Comparison of ENCODE assay signal across 8 cellular contexts in the genomic region with DNA sequence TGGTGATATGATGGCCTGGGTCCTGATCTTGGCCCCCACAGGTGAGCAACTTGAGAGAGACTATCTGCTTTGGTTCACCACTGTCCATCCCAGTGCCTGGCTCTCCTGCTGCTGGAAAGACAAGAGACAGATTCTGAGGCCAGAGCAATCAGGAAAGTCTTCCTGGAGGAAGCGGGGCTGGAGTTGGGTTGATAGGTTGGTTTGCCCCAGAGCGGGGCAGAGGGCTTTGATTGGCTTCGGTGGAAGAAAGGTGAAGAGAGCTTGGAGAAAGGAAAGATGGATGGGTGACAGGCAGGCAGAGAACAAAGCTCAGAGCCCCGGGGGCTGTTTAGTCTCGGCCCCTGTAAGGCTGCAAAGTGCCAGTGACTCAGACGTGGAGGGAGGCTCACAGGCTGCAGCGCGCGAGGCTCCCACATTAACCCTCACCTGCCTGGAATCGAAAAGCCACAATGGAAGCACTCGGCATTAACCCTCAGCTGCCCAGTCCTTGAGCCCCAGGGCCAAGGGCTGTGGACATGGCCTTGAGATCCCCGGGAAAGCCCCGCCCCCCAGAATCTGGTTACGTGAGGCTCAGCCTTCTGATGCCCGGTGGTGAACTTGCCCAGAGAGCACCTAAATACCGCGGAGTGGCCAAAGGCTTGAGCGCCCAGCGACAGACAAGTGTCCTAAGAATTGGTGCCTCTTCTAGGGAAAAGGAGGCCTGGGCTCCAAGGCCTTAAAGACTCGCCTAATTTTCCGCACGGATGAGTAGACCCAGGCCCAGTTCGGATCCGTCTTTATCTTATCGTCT. TPM values are rescaled to one million over a fixed set of nuclear protein-coding genes. Genes with fewer than 3 reads are reported as not detected.
DNase-seq lines count a peak whose midpoint lies in the region; ATAC-seq and TF ChIP-seq lines count a peak whose summit lies in the region.

No MANE protein-coding gene starts in this region.

- H3K36me3 Mint-ChIP-seq in activated T-helper 17 cell treated with anti-CD3 and anti-CD28 coated beads, Interleukin-2, amount 50 U/mL, for 72 hours (ENCODE audit: low read depth): no peaks in the 10 kb centered on the region

- no peak overlapping the region for H3K27ac Mint-ChIP-seq in activated T-helper 17 cell treated with anti-CD3 and anti-CD28 coated beads, Interleukin-2, amount 50 U/mL, for 72 hours

- no peaks in the 10 kb centered on the region for H3K4me1 Mint-ChIP-seq in activated T-helper 17 cell treated with anti-CD3 and anti-CD28 coated beads, Interleukin-2, amount 50 U/mL, for 72 hours

- H3K4me1 ChIP-seq in ACC112 (ENCODE audit: control insufficient read depth, insufficient read depth, low read length, unreplicated experiment): peaks cover 11% of the 10 kb centered on the region
- no peaks in the 10 kb centered on the region; the same call in 1 of the 2 replicates for H3K4me1 ChIP-seq in HEK293 (ENCODE audit: control insufficient read depth, insufficient read depth, low read length)

- no peak overlapping the region for H3K27ac ChIP-seq in ACC112 (ENCODE audit: low read depth, low read length)
- peak overlapping the region; percentile 60; the same call in 1 of the 2 replicates for H3K27ac ChIP-seq in HEK293 (ENCODE audit: extremely low read depth, low read depth, low read length)

- no peak for TF ChIP-seq CTCF in HEK293 (tag by site-specific recombination; IDR thresholded peaks at IDR 0.05)
- TF ChIP-seq CTCF in retinal pigment epithelial cell (conservative IDR thresholded peaks at IDR 0.05; ENCODE audit: low read depth, low read length): no peak

- H2AFZ ChIP-seq in ACC112 (ENCODE audit: low read length, unreplicated experiment): peak overlapping the region; percentile 80

- no peaks in the 10 kb centered on the region for H3K36me3 ChIP-seq in ACC112 (ENCODE audit: insufficient read depth, low read length)
- no peaks in the 10 kb centered on the region for H3K36me3 ChIP-seq in HEK293 (ENCODE audit: control insufficient read depth in 2 of 2, insufficient read depth in 1 of 2, low read length in 2 of 2)

- ATAC-seq in activated T-helper 17 cell treated with anti-CD3 and anti-CD28 coated beads, Interleukin-2, amount 50 U/mL, for 72 hours (replicated peaks): no peak

- CTCF ChIA-PET in HEK293 (lab: Yijun Ruan, JAX): interaction anchor here (0.6 to 3.2 kb wide), 9 partner anchors 10 to 131 kb away, joined by 3 to 13 read pairs (median 4); a partner anchor contains a TSS

- DNase-seq in hepatic stellate cell (ENCODE audit: low spot score): peak; percentile 76
- no peak for DNase-seq in retinal pigment epithelial cell (ENCODE audit: low read depth)
- DNase-seq in LoVo (ENCODE audit: low spot score): no peak
- no peak for DNase-seq in middle frontal gyrus (ENCODE audit: extremely low spot score, low spot score)
- no peak for DNase-seq in NCI-H2196 treated with DMSO at 0.1 percent for 48 hours (lab: John Stamatoyannopoulos, UW; ENCODE audit: unreplicated experiment)

- POLR2A ChIA-PET in HEK293 (lab: Yijun Ruan, JAX): interaction anchor here (0.6 to 2.1 kb wide), 3 partner anchors 12 to 154 kb away, joined by 3 to 6 read pairs (median 4); a partner anchor contains a TSS

- H3K9me3 Mint-ChIP-seq in activated T-helper 17 cell treated with anti-CD3 and anti-CD28 coated beads, Interleukin-2, amount 50 U/mL, for 72 hours: no peaks in the 10 kb centered on the region

- H3K4me3 ChIP-seq in ACC112 (ENCODE audit: low read depth, low read length) (peak overlapping the region; percentile 86), HEK293 (ENCODE audit: low read depth, low read length) (peak overlapping the region; percentile 64), retinal pigment epithelial cell (ENCODE audit: low read length) (peak overlapping the region; percentile 49)

- H3K79me2 ChIP-seq in ACC112 (ENCODE audit: control insufficient read depth, insufficient read depth, low read length, unreplicated experiment): no peaks in the 10 kb centered on the region

- H3K9me3 ChIP-seq in HEK293 (ENCODE audit: control insufficient read depth, insufficient read depth, low read depth, low read length): no peaks in the 10 kb centered on the region

- peak overlapping the region; percentile 39 for H3K4me3 Mint-ChIP-seq in activated T-helper 17 cell treated with anti-CD3 and anti-CD28 coated beads, Interleukin-2, amount 50 U/mL, for 72 hours

- no peaks in the 10 kb centered on the region for H3K27me3 ChIP-seq in ACC112 (ENCODE audit: insufficient read depth, low read length)

- H3K27me3 Mint-ChIP-seq in activated T-helper 17 cell treated with anti-CD3 and anti-CD28 coated beads, Interleukin-2, amount 50 U/mL, for 72 hours: no peaks in the 10 kb centered on the region

TF ChIP-seq in HEK293, 187 proteins besides CTCF, POLR2A, EP300 and RAD21 (continues in another document):
- TF ChIP-seq ZNF514 (tag by site-specific recombination; IDR thresholded peaks at IDR 0.05) (no peak), ZNF596 (tag by site-specific recombination; IDR thresholded peaks at IDR 0.05) (no peak), ZNF610 (tag by site-specific recombination; IDR thresholded peaks at IDR 0.05; ENCODE audit: borderline replicate concordance) (no peak), ZBTB8A (tag by site-specific recombination; IDR thresholded peaks at IDR 0.05) (peak; percentile 56; the same call in 1 of the 2 replicates), ZBTB48 (tag by site-specific recombination; IDR thresholded peaks at IDR 0.05) (0 out of 2 replicates have a peak, but pooled peaks have one; percentile 28), ZNF302 (tag by site-specific recombination; IDR thresholded peaks at IDR 0.05; ENCODE audit: low read depth) (no peak), ZNF76 (tag by site-specific recombination; IDR thresholded peaks at IDR 0.05; ENCODE audit: borderline replicate concordance, low read depth) (no peak), ZFHX2 (tag by site-specific recombination; conservative IDR thresholded peaks at IDR 0.05) (no peak), ZNF571 (tag by site-specific recombination; IDR thresholded peaks at IDR 0.05) (no peak), SCRT1 (tag by site-specific recombination; IDR thresholded peaks at IDR 0.05; ENCODE audit: borderline replicate concordance) (no peak), SCRT2 (tag by site-specific recombination; IDR thresholded peaks at IDR 0.05) (no peak), ZNF157 (tag by site-specific recombination; IDR thresholded peaks at IDR 0.05) (no peak), ZNF416 (tag by site-specific recombination; IDR thresholded peaks at IDR 0.05) (no peak), ZNF510 (tag by site-specific recombination; IDR thresholded peaks at IDR 0.05; ENCODE audit: insufficient replicate concordance) (no peak), ZBTB17 (tag by site-specific recombination; IDR thresholded peaks at IDR 0.05) (peak; percentile 39; the same call in 1 of the 2 replicates), BCL11B (tag by site-specific recombination; IDR thresholded peaks at IDR 0.05; ENCODE audit: low read depth) (no peak), ZNF670 (tag by site-specific recombination; IDR thresholded peaks at IDR 0.05; ENCODE audit: low read depth) (no peak), ZNF423 (tag by site-specific recombination; IDR thresholded peaks at IDR 0.05) (no peak), KLF10 (tag by site-specific recombination; IDR thresholded peaks at IDR 0.05) (no peak), ZNF174 (tag by site-specific recombination; IDR thresholded peaks at IDR 0.05) (no peak)
- TF ChIP-seq, protein P1, sequence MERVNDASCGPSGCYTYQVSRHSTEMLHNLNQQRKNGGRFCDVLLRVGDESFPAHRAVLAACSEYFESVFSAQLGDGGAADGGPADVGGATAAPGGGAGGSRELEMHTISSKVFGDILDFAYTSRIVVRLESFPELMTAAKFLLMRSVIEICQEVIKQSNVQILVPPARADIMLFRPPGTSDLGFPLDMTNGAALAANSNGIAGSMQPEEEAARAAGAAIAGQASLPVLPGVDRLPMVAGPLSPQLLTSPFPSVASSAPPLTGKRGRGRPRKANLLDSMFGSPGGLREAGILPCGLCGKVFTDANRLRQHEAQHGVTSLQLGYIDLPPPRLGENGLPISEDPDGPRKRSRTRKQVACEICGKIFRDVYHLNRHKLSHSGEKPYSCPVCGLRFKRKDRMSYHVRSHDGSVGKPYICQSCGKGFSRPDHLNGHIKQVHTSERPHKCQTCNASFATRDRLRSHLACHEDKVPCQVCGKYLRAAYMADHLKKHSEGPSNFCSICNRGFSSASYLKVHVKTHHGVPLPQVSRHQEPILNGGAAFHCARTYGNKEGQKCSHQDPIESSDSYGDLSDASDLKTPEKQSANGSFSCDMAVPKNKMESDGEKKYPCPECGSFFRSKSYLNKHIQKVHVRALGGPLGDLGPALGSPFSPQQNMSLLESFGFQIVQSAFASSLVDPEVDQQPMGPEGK (tag by site-specific recombination; IDR thresholded peaks at IDR 0.05): peak; percentile 37
- TF ChIP-seq, protein P2, sequence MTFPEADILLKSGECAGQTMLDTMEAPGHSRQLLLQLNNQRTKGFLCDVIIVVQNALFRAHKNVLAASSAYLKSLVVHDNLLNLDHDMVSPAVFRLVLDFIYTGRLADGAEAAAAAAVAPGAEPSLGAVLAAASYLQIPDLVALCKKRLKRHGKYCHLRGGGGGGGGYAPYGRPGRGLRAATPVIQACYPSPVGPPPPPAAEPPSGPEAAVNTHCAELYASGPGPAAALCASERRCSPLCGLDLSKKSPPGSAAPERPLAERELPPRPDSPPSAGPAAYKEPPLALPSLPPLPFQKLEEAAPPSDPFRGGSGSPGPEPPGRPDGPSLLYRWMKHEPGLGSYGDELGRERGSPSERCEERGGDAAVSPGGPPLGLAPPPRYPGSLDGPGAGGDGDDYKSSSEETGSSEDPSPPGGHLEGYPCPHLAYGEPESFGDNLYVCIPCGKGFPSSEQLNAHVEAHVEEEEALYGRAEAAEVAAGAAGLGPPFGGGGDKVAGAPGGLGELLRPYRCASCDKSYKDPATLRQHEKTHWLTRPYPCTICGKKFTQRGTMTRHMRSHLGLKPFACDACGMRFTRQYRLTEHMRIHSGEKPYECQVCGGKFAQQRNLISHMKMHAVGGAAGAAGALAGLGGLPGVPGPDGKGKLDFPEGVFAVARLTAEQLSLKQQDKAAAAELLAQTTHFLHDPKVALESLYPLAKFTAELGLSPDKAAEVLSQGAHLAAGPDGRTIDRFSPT (tag by site-specific recombination; IDR thresholded peaks at IDR 0.05): no peak
- TF ChIP-seq, protein P3, sequence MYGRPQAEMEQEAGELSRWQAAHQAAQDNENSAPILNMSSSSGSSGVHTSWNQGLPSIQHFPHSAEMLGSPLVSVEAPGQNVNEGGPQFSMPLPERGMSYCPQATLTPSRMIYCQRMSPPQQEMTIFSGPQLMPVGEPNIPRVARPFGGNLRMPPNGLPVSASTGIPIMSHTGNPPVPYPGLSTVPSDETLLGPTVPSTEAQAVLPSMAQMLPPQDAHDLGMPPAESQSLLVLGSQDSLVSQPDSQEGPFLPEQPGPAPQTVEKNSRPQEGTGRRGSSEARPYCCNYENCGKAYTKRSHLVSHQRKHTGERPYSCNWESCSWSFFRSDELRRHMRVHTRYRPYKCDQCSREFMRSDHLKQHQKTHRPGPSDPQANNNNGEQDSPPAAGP (tag by site-specific recombination; IDR thresholded peaks at IDR 0.05): 0 out of 2 replicates have a peak, but pooled peaks have one; percentile 30

RNA-seq across cellular contexts. Expression of a gene that starts 1.0 kb away (rescaled TPM):
- total RNA-seq in activated T-helper 17 cell treated with anti-CD3 and anti-CD28 coated beads, Interleukin-2, amount 50 U/mL, for 72 hours: 1 to 10 TPM; 3.8 to 4.4 TPM
